In the genomic region with DNA sequence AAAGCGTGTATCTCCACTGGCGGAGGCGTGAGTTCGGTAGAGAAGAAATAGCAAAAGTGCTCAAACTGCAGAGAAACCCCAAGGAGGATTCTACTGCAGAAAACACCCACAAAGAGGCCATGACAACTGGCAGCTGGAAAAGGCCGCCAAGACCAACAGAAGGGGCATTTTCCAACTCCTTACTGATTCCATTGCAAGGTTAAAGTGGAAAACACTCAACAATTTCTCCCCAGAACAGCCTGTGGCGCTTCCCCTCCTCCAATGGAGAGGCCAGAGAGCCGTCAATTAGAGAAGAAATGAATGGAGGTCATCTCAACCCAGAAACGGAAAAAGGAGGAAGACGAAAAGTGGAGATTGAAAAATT, we compare ENCODE assay signal across 1 cellular context.
A peak's percentile ranks its signal among the peaks of the same experiment; 100 is the strongest.
TF ChIP-seq lines count a peak whose summit lies in the region.

No MANE protein-coding gene starts in this region.

TF ChIP-seq in HepG2, 621 proteins besides CTCF, POLR2A, EP300 and RAD21:
- TF ChIP-seq ELF4 (CRISPR knock-in tag; IDR thresholded peaks at IDR 0.05; ENCODE audit: borderline replicate concordance), result no peak
- TF ChIP-seq, protein P1, sequence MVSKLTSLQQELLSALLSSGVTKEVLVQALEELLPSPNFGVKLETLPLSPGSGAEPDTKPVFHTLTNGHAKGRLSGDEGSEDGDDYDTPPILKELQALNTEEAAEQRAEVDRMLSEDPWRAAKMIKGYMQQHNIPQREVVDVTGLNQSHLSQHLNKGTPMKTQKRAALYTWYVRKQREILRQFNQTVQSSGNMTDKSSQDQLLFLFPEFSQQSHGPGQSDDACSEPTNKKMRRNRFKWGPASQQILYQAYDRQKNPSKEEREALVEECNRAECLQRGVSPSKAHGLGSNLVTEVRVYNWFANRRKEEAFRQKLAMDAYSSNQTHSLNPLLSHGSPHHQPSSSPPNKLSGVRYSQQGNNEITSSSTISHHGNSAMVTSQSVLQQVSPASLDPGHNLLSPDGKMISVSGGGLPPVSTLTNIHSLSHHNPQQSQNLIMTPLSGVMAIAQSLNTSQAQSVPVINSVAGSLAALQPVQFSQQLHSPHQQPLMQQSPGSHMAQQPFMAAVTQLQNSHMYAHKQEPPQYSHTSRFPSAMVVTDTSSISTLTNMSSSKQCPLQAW (CRISPR knock-in tag; IDR thresholded peaks at IDR 0.05), result 0 out of 2 replicates have a peak, but pooled peaks have one; percentile 34
